In the genomic region with DNA sequence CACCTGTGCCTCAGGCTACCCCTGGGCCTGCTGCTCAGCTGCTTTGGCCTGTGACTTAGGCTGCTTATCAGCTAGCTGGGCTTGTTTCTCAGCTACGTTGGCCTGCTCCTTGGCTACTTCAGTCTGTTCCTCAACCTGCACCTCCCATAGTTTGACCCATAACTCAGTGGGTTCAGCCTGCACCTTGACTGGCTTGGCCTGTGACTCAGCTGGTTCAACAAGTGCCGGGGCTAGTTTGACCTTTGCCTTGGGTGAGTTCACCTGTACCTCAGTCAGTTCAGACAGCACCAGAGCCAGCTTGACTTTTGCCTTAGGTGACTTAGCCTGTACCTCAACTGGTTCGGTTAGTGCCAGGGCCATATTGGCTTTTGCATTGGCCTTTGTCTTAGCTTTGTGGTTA, we compare ENCODE assay signal across 28 cellular contexts.
"Had no signal": no experiment of that assay in that cellular context is flagged by ENCODE, and none has a peak within 500 bp of the region (broad histone marks: within the 10 kb centered on the region; RNA-seq: fewer than 3 reads in every experiment).

No MANE protein-coding gene starts in this region.

- H3K27me3 ChIP-seq: ascending aorta, cardiac muscle cell had no signal

- H3K4me1 ChIP-seq: ascending aorta had no signal

- H3K36me3 ChIP-seq: ascending aorta, cardiac muscle cell, WERI-Rb-1 had no signal

- DNase-seq: activated CD4-positive, alpha-beta T cell treated with anti-CD3 and anti-CD28 coated beads for 1 hour; activated CD4-positive, alpha-beta T cell treated with anti-CD3 and anti-CD28 coated beads, Interleukin-2, amount 10 ng/mL, durations not matched to agents 24 days and 14 days; activated CD4-positive, alpha-beta T cell treated with anti-CD3 and anti-CD28 coated beads, Interleukin-2, amount 50 U/mL, for 4 hours; activated CD4-positive, CD25-positive, alpha-beta regulatory T cell; activated CD8-positive, alpha-beta T cell treated with anti-CD3 and anti-CD28 coated beads for 36 hours; activated effector memory CD4-positive, alpha-beta T cell treated with anti-CD3 and anti-CD28 coated beads, Interleukin-2, amount 50 U/mL, for 16 hours; activated naive CD4-positive, alpha-beta T cell treated with Interleukin-2 at 50 U/mL for 16 hours; activated naive CD8-positive, alpha-beta T cell treated with anti-CD3 and anti-CD28 coated beads, Interleukin-2, amount 50 U/mL, for 24 hours; activated T-cell treated with anti-CD3 and anti-CD28 coated beads, Interleukin-2, amount 50 U/mL, for 1 hour; activated T-cell treated with anti-CD3 and anti-CD28 coated beads, Interleukin-2, amount 50 U/mL, for 72 hours; MM.1S; MV-4-11; NCI-H1092; NCI-H1436 treated with DMSO at 0.1 percent for 48 hours; NCI-H1694 treated with DMSO at 0.1 percent for 48 hours; NCI-H2029; NCI-H345; NCI-H524 treated with DMSO at 0.1 percent for 48 hours; NK-92 treated with Interleukin-12 subunit alpha and Interleukin-12 subunit beta, amount 100 ng/mL, for 24 hours; OCI-M1; Right ventricle myocardium superior; T1000; WERI-Rb-1 had no signal

- H3K4me3 ChIP-seq: ascending aorta, cardiac muscle cell had no signal

- H3K27ac Mint-ChIP-seq: activated CD4-positive, alpha-beta T cell treated with anti-CD3 and anti-CD28 coated beads, Interleukin-2, amount 10 ng/mL, durations not matched to agents 24 days and 14 days; activated CD8-positive, alpha-beta T cell treated with anti-CD3 and anti-CD28 coated beads for 36 hours; activated naive CD8-positive, alpha-beta T cell; activated naive CD8-positive, alpha-beta T cell treated with anti-CD3 and anti-CD28 coated beads, Interleukin-2, amount 50 U/mL, for 24 hours; activated T-cell treated with anti-CD3 and anti-CD28 coated beads, Interleukin-2, amount 50 U/mL, for 72 hours; activated T-helper 17 cell treated with anti-CD3 and anti-CD28 coated beads, Interleukin-2, amount 50 U/mL, for 72 hours had no signal

- H3K36me3 Mint-ChIP-seq: activated naive CD8-positive, alpha-beta T cell had no signal

- ATAC-seq: activated CD8-positive, alpha-beta T cell treated with anti-CD3 and anti-CD28 coated beads for 36 hours; activated naive CD8-positive, alpha-beta T cell treated with anti-CD3 and anti-CD28 coated beads, Interleukin-2, amount 50 U/mL, for 24 hours; activated T-cell treated with anti-CD3 and anti-CD28 coated beads, Interleukin-2, amount 50 U/mL, for 72 hours; activated T-helper 17 cell treated with anti-CD3 and anti-CD28 coated beads, Interleukin-2, amount 50 U/mL, for 72 hours had no signal

- H3K9me3 Mint-ChIP-seq: activated CD4-positive, alpha-beta T cell treated with anti-CD3 and anti-CD28 coated beads, Interleukin-2, amount 10 ng/mL, durations not matched to agents 24 days and 14 days; activated CD8-positive, alpha-beta T cell treated with anti-CD3 and anti-CD28 coated beads for 36 hours; activated naive CD8-positive, alpha-beta T cell treated with anti-CD3 and anti-CD28 coated beads, Interleukin-2, amount 50 U/mL, for 24 hours; activated T-helper 17 cell treated with anti-CD3 and anti-CD28 coated beads, Interleukin-2, amount 50 U/mL, for 72 hours; central memory CD8-positive, alpha-beta T cell had no signal

- H3K27ac ChIP-seq: ascending aorta, cardiac muscle cell, WERI-Rb-1 had no signal
